In genomic region chr2:187525164-187525900, GRCh38 we compare ENCODE assay signal across 20 cellular contexts. TPM values are rescaled to one million over a fixed set of nuclear protein-coding genes. Genes with fewer than 3 reads are reported as not detected.
"Had no signal": no experiment of that assay in that cellular context is flagged by ENCODE, and none has a peak within 500 bp of the region (broad histone marks: within the 10 kb centered on the region; RNA-seq: fewer than 3 reads in every experiment).

No MANE protein-coding gene starts in this region.

- H3K9me3 Mint-ChIP-seq: activated CD4-positive, alpha-beta memory T cell treated with anti-CD3 and anti-CD28 coated beads, Interleukin-2, amount 10 ng/mL, durations not matched to agents 7 days and 5 days; activated naive CD4-positive, alpha-beta T cell treated with anti-CD3 and anti-CD28 coated beads, Interleukin-2, amount 10 ng/mL, durations not matched to agents 7 days and 5 days; activated T-cell treated with anti-CD3 and anti-CD28 coated beads, Interleukin-2, amount 50 U/mL, for 24 hours had no signal

- H3K27ac ChIP-seq: cardiac muscle cell, esophagus squamous epithelium, transverse colon, WERI-Rb-1 had no signal

- DNase-seq: activated CD4-positive, alpha-beta memory T cell treated with anti-CD3 and anti-CD28 coated beads, Interleukin-2, amount 10 ng/mL, durations not matched to agents 7 days and 5 days; activated CD4-positive, alpha-beta T cell treated with anti-CD3 and anti-CD28 coated beads for 36 hours; activated naive CD4-positive, alpha-beta T cell treated with anti-CD3 and anti-CD28 coated beads, Interleukin-2, amount 10 ng/mL, durations not matched to agents 7 days and 5 days; activated T-cell treated with anti-CD3 and anti-CD28 coated beads, Interleukin-2, amount 50 U/mL, for 24 hours; esophagus squamous epithelium; foreskin melanocyte; heart left ventricle; immature natural killer cell; midbrain; naive B cell; retina; small intestine; stimulated activated CD4-positive, alpha-beta T cell treated with anti-CD3 and anti-CD28 coated beads, Interleukin-4, amount 100 ng/mL, for 24 hours; stimulated activated naive CD4-positive, alpha-beta T cell treated with Interleukin-2 at 50 U/mL for 16 hours; substantia nigra; T-helper 1 cell; T1000; transverse colon; WERI-Rb-1 had no signal

- H3K4me1 Mint-ChIP-seq: activated CD4-positive, alpha-beta memory T cell treated with anti-CD3 and anti-CD28 coated beads, Interleukin-2, amount 10 ng/mL, durations not matched to agents 7 days and 5 days; activated CD4-positive, alpha-beta T cell treated with anti-CD3 and anti-CD28 coated beads for 36 hours; activated naive CD4-positive, alpha-beta T cell treated with anti-CD3 and anti-CD28 coated beads, Interleukin-2, amount 10 ng/mL, durations not matched to agents 7 days and 5 days; immature natural killer cell; naive B cell had no signal

- H3K27me3 Mint-ChIP-seq: activated CD4-positive, alpha-beta memory T cell treated with anti-CD3 and anti-CD28 coated beads, Interleukin-2, amount 10 ng/mL, durations not matched to agents 7 days and 5 days; activated CD4-positive, alpha-beta T cell treated with anti-CD3 and anti-CD28 coated beads for 36 hours; activated naive CD4-positive, alpha-beta T cell treated with anti-CD3 and anti-CD28 coated beads, Interleukin-2, amount 10 ng/mL, durations not matched to agents 7 days and 5 days; activated T-cell treated with anti-CD3 and anti-CD28 coated beads, Interleukin-2, amount 50 U/mL, for 24 hours; naive B cell had no signal

- H3K27ac Mint-ChIP-seq: activated CD4-positive, alpha-beta memory T cell treated with anti-CD3 and anti-CD28 coated beads, Interleukin-2, amount 10 ng/mL, durations not matched to agents 7 days and 5 days; activated CD4-positive, alpha-beta T cell treated with anti-CD3 and anti-CD28 coated beads for 36 hours; activated naive CD4-positive, alpha-beta T cell treated with anti-CD3 and anti-CD28 coated beads, Interleukin-2, amount 10 ng/mL, durations not matched to agents 7 days and 5 days; activated T-cell treated with anti-CD3 and anti-CD28 coated beads, Interleukin-2, amount 50 U/mL, for 24 hours; immature natural killer cell had no signal

- H3K36me3 Mint-ChIP-seq: activated naive CD4-positive, alpha-beta T cell treated with anti-CD3 and anti-CD28 coated beads, Interleukin-2, amount 10 ng/mL, durations not matched to agents 7 days and 5 days; immature natural killer cell; naive B cell had no signal

- H3K4me3 ChIP-seq: cardiac muscle cell, esophagus squamous epithelium, heart left ventricle, transverse colon had no signal

- H3K4me3 Mint-ChIP-seq: activated CD4-positive, alpha-beta memory T cell treated with anti-CD3 and anti-CD28 coated beads, Interleukin-2, amount 10 ng/mL, durations not matched to agents 7 days and 5 days; activated CD4-positive, alpha-beta T cell treated with anti-CD3 and anti-CD28 coated beads for 36 hours; activated naive CD4-positive, alpha-beta T cell treated with anti-CD3 and anti-CD28 coated beads, Interleukin-2, amount 10 ng/mL, durations not matched to agents 7 days and 5 days; activated T-cell treated with anti-CD3 and anti-CD28 coated beads, Interleukin-2, amount 50 U/mL, for 24 hours; immature natural killer cell; naive B cell had no signal

- ATAC-seq: activated CD4-positive, alpha-beta T cell treated with anti-CD3 and anti-CD28 coated beads for 36 hours had no signal

- H3K27me3 ChIP-seq: cardiac muscle cell, esophagus squamous epithelium, heart left ventricle, transverse colon had no signal

- H3K36me3 ChIP-seq: cardiac muscle cell, transverse colon, WERI-Rb-1 had no signal

- H3K9me3 ChIP-seq: esophagus squamous epithelium, heart left ventricle, transverse colon had no signal

RNA-seq across cellular contexts. Expression of gene TFPI, which starts 28.9 kb away (rescaled TPM):
- total RNA-seq: activated CD4-positive, alpha-beta memory T cell treated with anti-CD3 and anti-CD28 coated beads, Interleukin-2, amount 10 ng/mL, durations not matched to agents 7 days and 5 days had no signal
